20 cellular contexts compared by ENCODE assay signal in genomic region chr1:112056354-112056753, GRCh38.
A peak's percentile ranks its signal among the peaks of the same experiment; 100 is the strongest.
DNase-seq lines count a peak whose midpoint lies in the region; ATAC-seq and TF ChIP-seq lines count a peak whose summit lies in the region.
"Had no signal": no experiment of that assay in that cellular context is flagged by ENCODE, and none has a peak within 500 bp of the region (broad histone marks: within the 10 kb centered on the region; RNA-seq: fewer than 3 reads in every experiment).

No MANE protein-coding gene starts in this region.

- no peaks in the 10 kb centered on the region for H3K9me2 ChIP-seq in MM.1S (replicated peaks; ENCODE audit: insufficient read depth, low read length)

- TF ChIP-seq CTCF in heart right ventricle (IDR thresholded peaks at IDR 0.05) (no peak), right atrium auricular region (IDR thresholded peaks at IDR 0.05) (no peak), MM.1S (IDR thresholded peaks at IDR 0.05; ENCODE audit: low read length) (no peak)

- no peak overlapping the region for H3K4me2 ChIP-seq in MM.1S (ENCODE audit: low read depth, low read length)

- H3K9me3 ChIP-seq in heart right ventricle: no peaks in the 10 kb centered on the region
- H3K9me3 ChIP-seq in right atrium auricular region: no peaks in the 10 kb centered on the region
- H3K9me3 ChIP-seq in MM.1S (replicated peaks; ENCODE audit: insufficient read depth, low read length): no peaks in the 10 kb centered on the region

- H3K27me3 ChIP-seq in heart right ventricle (no peaks in the 10 kb centered on the region), right atrium auricular region (no peaks in the 10 kb centered on the region), MM.1S (replicated peaks; ENCODE audit: insufficient read depth, low read length) (no peaks in the 10 kb centered on the region)

- intact Hi-C loops in Right ventricle myocardium inferior (cut with DNase I) (loop anchor here (2.0 to 10.0 kb wide), 5 partner anchors 66 to 281 kb away; no protein-coding TSS in a partner anchor), cardiac septum (cut with DNase I) (loop anchor here (5.0 kb wide), 2 partner anchors 69 to 86 kb away; partner anchors contain the start of gene KCND3), heart right ventricle (cut with DNase I) (loop anchor here in 2 of 10 donors (5.0 to 10.0 kb wide), 2 partner anchors 86 to 88 kb away; no protein-coding TSS in a partner anchor)

- no peaks in the 10 kb centered on the region for H4K20me1 ChIP-seq in MM.1S (ENCODE audit: insufficient read depth, low read length)

- H3K4me3 ChIP-seq in heart right ventricle (no peak overlapping the region), right atrium auricular region (no peak overlapping the region), MM.1S (ENCODE audit: low read length) (no peak overlapping the region)
- H3K4me3 ChIP-seq: GM12878 had no signal

- no peaks in the 10 kb centered on the region for H3K36me3 ChIP-seq in heart right ventricle
- H3K36me3 ChIP-seq in right atrium auricular region: no peaks in the 10 kb centered on the region
- no peaks in the 10 kb centered on the region for H3K36me3 ChIP-seq in MM.1S (replicated peaks; ENCODE audit: insufficient read depth, low read length)

- no peak overlapping the region for H2AFZ ChIP-seq in MM.1S (ENCODE audit: low read length)

- H3K4me1 ChIP-seq in heart right ventricle (peaks cover 0 to 35% (median 18%) of the 10 kb centered on the region in 9 donors), right atrium auricular region (peaks cover 0 to 34% of the 10 kb centered on the region in 2 donors), MM.1S (ENCODE audit: low read length) (no peaks in the 10 kb centered on the region)

- no peaks in the 10 kb centered on the region for H3F3A ChIP-seq in MM.1S (ENCODE audit: insufficient read depth, low read length)

- H3K9ac ChIP-seq in MM.1S (ENCODE audit: low read length): no peak overlapping the region

- WGBS in heart right ventricle, 2 donors: 34 to 50% methylated on average over 5 of the region's 5 CpGs

- ATAC-seq in Right ventricle myocardium inferior (peak; percentile 67), heart right ventricle (peak; percentile 46 to 93 (median 76))
- ATAC-seq: GM12878 had no signal

- no peaks in the 10 kb centered on the region for H3K79me2 ChIP-seq in MM.1S (ENCODE audit: low read length)

- H3K27ac ChIP-seq in heart right ventricle: peak overlapping the region in 8 of 10 donors; percentile 14 to 82 (median 60)
- H3K27ac ChIP-seq in right atrium auricular region: peak overlapping the region; percentile 35 to 77
- no peak overlapping the region for H3K27ac ChIP-seq in MM.1S (ENCODE audit: low read length)
- H3K27ac ChIP-seq: 22Rv1 had no signal

- DNase-seq in Right ventricle myocardium inferior (ENCODE audit: missing footprints) (no peak), cardiac septum (ENCODE audit: low spot score) (no peak), heart right ventricle (no peak), right atrium auricular region (ENCODE audit: low spot score) (no peak), 8988T (no peak), MM.1S (no peak), NCI-H774 (lab: John Stamatoyannopoulos, UW) (no peak)
- DNase-seq in stimulated activated CD8-positive, alpha-beta memory T cell treated with anti-CD3 and anti-CD28 coated beads, Interleukin-4, amount 100 ng/mL, for 48 hours: no peak
- DNase-seq: C1 segment of cervical spinal cord; CD4-positive, CD25-positive, alpha-beta regulatory T cell; CD8-positive, alpha-beta memory T cell; COR-L47; DMS 273 treated with DMSO at 0.1 percent for 48 hours; DMS53; DND-41; EL; HCEC 1CT; IMR-90 had no signal
